Comparison of ENCODE assay signal across 32 cellular contexts in genomic region chr12:7175493-7175892, GRCh38. TPM values are rescaled to one million over a fixed set of nuclear protein-coding genes. Genes with fewer than 3 reads are reported as not detected.
DNase-seq lines count a peak whose midpoint lies in the region; ATAC-seq and TF ChIP-seq lines count a peak whose summit lies in the region.
"Had no signal": no experiment of that assay in that cellular context is flagged by ENCODE, and none has a peak within 500 bp of the region (broad histone marks: within the 10 kb centered on the region; RNA-seq: fewer than 3 reads in every experiment).

No MANE protein-coding gene starts in this region.

- H3K4me2 ChIP-seq in mammary epithelial cell (ENCODE audit: insufficient read depth, low read depth, low read length): no peak overlapping the region
- H3K4me2 ChIP-seq: hepatocyte had no signal

- H3K4me1 Mint-ChIP-seq in activated CD4-positive, alpha-beta T cell treated with anti-CD3 and anti-CD28 coated beads, Interleukin-2, amount 10 ng/mL, durations not matched to agents 24 days and 14 days: no peaks in the 10 kb centered on the region
- H3K4me1 Mint-ChIP-seq: CD4-positive, CD25-positive, alpha-beta regulatory T cell; memory B cell; stimulated activated naive B cell treated with anti-CD40 and anti-IgM and Interleukin-4, amounts not matched to agents 10 μg/mL and 1 μg/mL and 100 μg/mL, for 72 hours had no signal

- H3K9me3 Mint-ChIP-seq in activated CD4-positive, alpha-beta T cell treated with anti-CD3 and anti-CD28 coated beads, Interleukin-2, amount 10 ng/mL, durations not matched to agents 24 days and 14 days: peaks cover 19% of the 10 kb centered on the region

- peak overlapping the region; percentile 16 for H3K27ac Mint-ChIP-seq in activated CD4-positive, alpha-beta T cell treated with anti-CD3 and anti-CD28 coated beads, Interleukin-2, amount 10 ng/mL, durations not matched to agents 24 days and 14 days
- H3K27ac Mint-ChIP-seq: activated T-cell treated with anti-CD3 and anti-CD28 coated beads, Interleukin-2, amount 50 U/mL, for 24 hours; memory B cell; stimulated activated naive B cell treated with anti-CD40 and anti-IgM and Interleukin-4, amounts not matched to agents 10 μg/mL and 1 μg/mL and 100 μg/mL, for 72 hours had no signal

- H3K79me2 ChIP-seq in mammary epithelial cell (ENCODE audit: insufficient read depth, low read length): no peaks in the 10 kb centered on the region
- H3K79me2 ChIP-seq: hepatocyte had no signal

- in situ Hi-C loops in mammary epithelial cell (cut with MboI; ENCODE audit: low sequenced_read_pairs in 2 of 2): no loop called here

- H3K27me3 Mint-ChIP-seq in activated CD4-positive, alpha-beta T cell treated with anti-CD3 and anti-CD28 coated beads, Interleukin-2, amount 10 ng/mL, durations not matched to agents 24 days and 14 days: peaks cover 30% of the 10 kb centered on the region

- H3K4me3 Mint-ChIP-seq in activated CD4-positive, alpha-beta T cell treated with anti-CD3 and anti-CD28 coated beads, Interleukin-2, amount 10 ng/mL, durations not matched to agents 24 days and 14 days: no peak overlapping the region
- H3K4me3 Mint-ChIP-seq: activated T-cell treated with anti-CD3 and anti-CD28 coated beads, Interleukin-2, amount 50 U/mL, for 24 hours; CD4-positive, CD25-positive, alpha-beta regulatory T cell; memory B cell; stimulated activated naive B cell treated with anti-CD40 and anti-IgM and Interleukin-4, amounts not matched to agents 10 μg/mL and 1 μg/mL and 100 μg/mL, for 72 hours had no signal

- H3K27ac ChIP-seq in mammary epithelial cell (ENCODE audit: insufficient read depth, low read depth, low read length): no peak overlapping the region
- H3K27ac ChIP-seq: 22Rv1, gastroesophageal sphincter, hepatocyte, HL-60, prostate gland, VCaP had no signal

- H3K36me3 Mint-ChIP-seq in activated CD4-positive, alpha-beta T cell treated with anti-CD3 and anti-CD28 coated beads, Interleukin-2, amount 10 ng/mL, durations not matched to agents 24 days and 14 days (ENCODE audit: low read depth): no peaks in the 10 kb centered on the region
- H3K36me3 Mint-ChIP-seq: CD4-positive, CD25-positive, alpha-beta regulatory T cell; stimulated activated naive B cell treated with anti-CD40 and anti-IgM and Interleukin-4, amounts not matched to agents 10 μg/mL and 1 μg/mL and 100 μg/mL, for 72 hours had no signal

- no peak for TF ChIP-seq CTCF in mammary epithelial cell (conservative IDR thresholded peaks at IDR 0.05 in 1 of 2, IDR thresholded peaks at IDR 0.05 in 1 of 2; ENCODE audit: extremely low read depth in 1 of 2, insufficient read depth in 1 of 2, low read depth in 1 of 2, low read length in 2 of 2)
- no peak for TF ChIP-seq CTCF in fibroblast of villous mesenchyme (IDR thresholded peaks at IDR 0.05; ENCODE audit: insufficient read depth, low read depth, low read length)

- H3K27me3 ChIP-seq in mammary epithelial cell (ENCODE audit: insufficient read depth, low read length): no peaks in the 10 kb centered on the region
- H3K27me3 ChIP-seq: hepatocyte had no signal

- H4K20me1 ChIP-seq in mammary epithelial cell (ENCODE audit: insufficient read depth, low read length): no peaks in the 10 kb centered on the region

- intact Hi-C loops in activated CD4-positive, alpha-beta T cell treated with anti-CD3 and anti-CD28 coated beads, Interleukin-2, amount 10 ng/mL, durations not matched to agents 24 days and 14 days (cut with micrococcal nuclease): no loop called here
- intact Hi-C loops in mammary epithelial cell (cut with micrococcal nuclease): no loop called here

- CTCF ChIA-PET in mammary epithelial cell (lab: Charles Lee; ENCODE audit: low non-redundant PET): no interaction called here

- dilution Hi-C loops in mammary epithelial cell (cut with HindIII; ENCODE audit: low sequenced_read_pairs): no loop called here

- H3K9ac ChIP-seq in mammary epithelial cell (ENCODE audit: insufficient read depth, low read length): no peak overlapping the region

- peaks cover 4% of the 10 kb centered on the region for H3K4me1 ChIP-seq in mammary epithelial cell (ENCODE audit: insufficient read depth, low read length)
- H3K4me1 ChIP-seq: gastroesophageal sphincter, HAP-1, prostate gland had no signal

- DNase-seq in activated CD4-positive, alpha-beta T cell treated with anti-CD3 and anti-CD28 coated beads, Interleukin-2, amount 10 ng/mL, durations not matched to agents 24 days and 14 days: no peak
- no peak for DNase-seq in activated CD4-positive, alpha-beta T cell treated with anti-CD3 and anti-CD28 coated beads, Interleukin-2, amount 50 U/mL, for 48 hours
- DNase-seq in mammary epithelial cell: peak; percentile 41
- peak; percentile 24 for DNase-seq in fibroblast of villous mesenchyme (ENCODE audit: low read depth)
- no peak for DNase-seq in NCI-H526 (lab: John Stamatoyannopoulos, UW)
- no peak for DNase-seq in occipital lobe (lab: John Stamatoyannopoulos, UW)
- no peak for DNase-seq in Kasumi-1 (lab: John Stamatoyannopoulos, UW)
- DNase-seq: activated CD4-positive, alpha-beta T cell treated with anti-CD3 and anti-CD28 coated beads for 4 hours; activated gamma-delta T cell treated with Interleukin-2 at 50 U/mL for 16 hours; activated T-cell treated with anti-CD3 and anti-CD28 coated beads, Interleukin-2, amount 50 U/mL, for 24 hours; CD4-positive, CD25-positive, alpha-beta regulatory T cell; NCI-H1048; NCI-H1694 treated with DMSO at 0.1 percent for 48 hours; NCI-H2171; NCI-H524; NK-92 treated with Interleukin-12 subunit alpha and Interleukin-12 subunit beta, amount 100 ng/mL, for 24 hours; SIG-M5; stimulated activated naive B cell treated with anti-CD40 and anti-IgM and Interleukin-4, amounts not matched to agents 10 μg/mL and 1 μg/mL and 100 μg/mL, for 72 hours had no signal

- no TSS peak for BruUV-seq in mammary epithelial cell (replicated peaks; lab: Mats Ljungman, UMichigan)

- ATAC-seq in HG03442 (IDR thresholded peaks at IDR 0.05; ENCODE audit: unreplicated experiment): no peak
- ATAC-seq: gastroesophageal sphincter; Panc1; sciatic nerve; stimulated activated naive B cell treated with anti-CD40 and anti-IgM and Interleukin-4, amounts not matched to agents 10 μg/mL and 1 μg/mL and 100 μg/mL, for 72 hours had no signal

- H3K9me3 ChIP-seq in mammary epithelial cell (replicated peaks; ENCODE audit: insufficient read depth, low read length): peaks cover 7% of the 10 kb centered on the region
- H3K9me3 ChIP-seq: gastroesophageal sphincter, prostate gland had no signal

- H3K4me3 ChIP-seq in mammary epithelial cell (replicated peaks in 1 of 3; ENCODE audit: insufficient read depth in 1 of 3, low read depth in 2 of 3, low read length in 3 of 3): no peak overlapping the region
- no peak overlapping the region for H3K4me3 ChIP-seq in fibroblast of villous mesenchyme (ENCODE audit: low read depth, low read length)
- H3K4me3 ChIP-seq: gastroesophageal sphincter, HAP-1, hepatocyte, prostate gland had no signal

- no peaks in the 10 kb centered on the region for H3K36me3 ChIP-seq in mammary epithelial cell (ENCODE audit: insufficient read depth, low read length)
- H3K36me3 ChIP-seq: gastroesophageal sphincter, HAP-1, prostate gland had no signal

- H2AFZ ChIP-seq in mammary epithelial cell (ENCODE audit: low read depth, low read length): no peak overlapping the region
- H2AFZ ChIP-seq: hepatocyte had no signal

RNA-seq across cellular contexts. Expression of gene PEX5, which starts 14.0 kb away (rescaled TPM):
- total RNA-seq in activated CD4-positive, alpha-beta T cell treated with anti-CD3 and anti-CD28 coated beads, Interleukin-2, amount 10 ng/mL, durations not matched to agents 24 days and 14 days: 36.7 and 42.5 TPM in 2 replicates
- total RNA-seq in mammary epithelial cell (10 to 100 TPM; 25.0 to 25.5 TPM), fibroblast of villous mesenchyme (25.9 and 30.3 TPM in 2 replicates), occipital lobe (71.1 TPM)
- polyA plus RNA-seq in mammary epithelial cell: 14.0 TPM
- 6.7 TPM for polyA minus RNA-seq in mammary epithelial cell

RNA-seq across cellular contexts. Expression of gene CLSTN3, which starts 45.3 kb away (rescaled TPM):
- total RNA-seq in activated CD4-positive, alpha-beta T cell treated with anti-CD3 and anti-CD28 coated beads, Interleukin-2, amount 10 ng/mL, durations not matched to agents 24 days and 14 days: 42.1 and 47.0 TPM in 2 replicates
- total RNA-seq in mammary epithelial cell (10 to 100 TPM; 15.8 to 28.6 TPM), fibroblast of villous mesenchyme (11.3 and 19.0 TPM in 2 replicates), occipital lobe (60.5 TPM)
- polyA plus RNA-seq in mammary epithelial cell: 14.5 TPM
- 24.4 TPM for polyA minus RNA-seq in mammary epithelial cell

RNA-seq across cellular contexts. Expression of gene RBP5, which starts 46.8 kb away (rescaled TPM):
- total RNA-seq in activated CD4-positive, alpha-beta T cell treated with anti-CD3 and anti-CD28 coated beads, Interleukin-2, amount 10 ng/mL, durations not matched to agents 24 days and 14 days: not detected in 2 replicates
- total RNA-seq in mammary epithelial cell: not detected
- not detected for polyA plus RNA-seq in mammary epithelial cell
- not detected for polyA minus RNA-seq in mammary epithelial cell
- not detected in 2 replicates for total RNA-seq in fibroblast of villous mesenchyme
- total RNA-seq in occipital lobe: not detected
- total RNA-seq: CD4-positive, CD25-positive, alpha-beta regulatory T cell; chondrocyte; G401; myocyte had no signal
- polyA plus RNA-seq: CD4-positive, CD25-positive, alpha-beta regulatory T cell had no signal

Comparison
In these comparisons a context has a peak if more than half of its experiments do, and no peak if none do; other contexts are left out.
1. DNase-seq: peak in mammary epithelial cell (single experiment) and fibroblast of villous mesenchyme (single experiment); none in activated CD4-positive, alpha-beta T cell treated with anti-CD3 and anti-CD28 coated beads, Interleukin-2, amount 10 ng/mL, durations not matched to agents 24 days and 14 days (single experiment), activated CD4-positive, alpha-beta T cell treated with anti-CD3 and anti-CD28 coated beads, Interleukin-2, amount 50 U/mL, for 48 hours (0 of 2), NCI-H526 (0 of 2), occipital lobe (single experiment) and Kasumi-1 (0 of 2).